1 cellular context compared by ENCODE assay signal in genomic region chr17:78878871-78879270, GRCh38.
TF ChIP-seq lines count a peak whose summit lies in the region.

No MANE protein-coding gene starts in this region.

TF ChIP-seq in GM23338, 12 proteins besides CTCF, POLR2A, EP300 and RAD21:
- TF ChIP-seq ETS1 (IDR thresholded peaks at IDR 0.05) (no peak), STAT1 (IDR thresholded peaks at IDR 0.05; ENCODE audit: unreplicated experiment) (no peak), ZNF462 (CRISPR knock-in tag; IDR thresholded peaks at IDR 0.05) (no peak), REST (IDR thresholded peaks at IDR 0.05; ENCODE audit: unreplicated experiment) (no peak), ZNF114 (CRISPR knock-in tag; IDR thresholded peaks at IDR 0.05) (no peak), EZH2 (IDR thresholded peaks at IDR 0.05; ENCODE audit: low read depth, unreplicated experiment) (no peak), NANOG (IDR thresholded peaks at IDR 0.05; ENCODE audit: borderline replicate concordance) (no peak), CREB1 (CRISPR knock-in tag; IDR thresholded peaks at IDR 0.05; ENCODE audit: low read depth) (no peak), POLR2AphosphoS5 (IDR thresholded peaks at IDR 0.05; ENCODE audit: low read depth) (no peak), EZH2phosphoT487 (IDR thresholded peaks at IDR 0.05; ENCODE audit: unreplicated experiment) (no peak), JUNB (IDR thresholded peaks at IDR 0.05; ENCODE audit: unreplicated experiment) (no peak), ZNF331 (CRISPR knock-in tag; IDR thresholded peaks at IDR 0.05; ENCODE audit: low read depth) (no peak)
